Comparison of ENCODE assay signal across 34 cellular contexts in the genomic region with DNA sequence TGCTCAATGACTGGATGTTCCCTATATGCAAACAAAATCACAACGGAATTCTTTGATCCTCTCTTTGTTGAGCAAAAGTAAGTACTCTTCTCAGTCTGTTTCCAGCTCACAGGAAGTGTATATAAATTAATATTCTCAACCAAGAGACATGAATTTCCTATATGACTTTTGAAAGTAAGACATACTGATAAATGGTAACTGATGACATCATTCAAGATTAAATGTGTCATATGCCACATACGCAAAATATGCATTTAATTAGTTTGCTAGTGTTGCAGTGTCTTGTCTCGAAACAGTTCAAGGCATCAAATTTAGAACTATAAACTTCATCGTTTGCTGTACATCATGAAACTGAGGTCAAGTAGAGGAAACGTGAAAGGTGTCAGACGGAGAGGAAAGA. TPM values are rescaled to one million over a fixed set of nuclear protein-coding genes. Genes with fewer than 3 reads are reported as not detected.
"Had no signal": no experiment of that assay in that cellular context is flagged by ENCODE, and none has a peak within 500 bp of the region (broad histone marks: within the 10 kb centered on the region; RNA-seq: fewer than 3 reads in every experiment).

No MANE protein-coding gene starts in this region.

- ATAC-seq: activated CD4-positive, alpha-beta T cell treated with anti-CD3 and anti-CD28 coated beads for 36 hours; activated CD4-positive, CD25-positive, alpha-beta regulatory T cell treated with anti-CD3 and anti-CD28 coated beads, Interleukin-2, amount 50 U/mL, for 24 hours; activated CD8-positive, alpha-beta memory T cell treated with anti-CD3 and anti-CD28 coated beads, Interleukin-2, amount 10 ng/mL, durations not matched to agents 7 days and 5 days; activated CD8-positive, alpha-beta T cell treated with anti-CD3 and anti-CD28 coated beads, Interleukin-2, amount 10 ng/mL, durations not matched to agents 7 days and 5 days; activated naive CD8-positive, alpha-beta T cell treated with anti-CD3 and anti-CD28 coated beads, Interleukin-2, amount 50 U/mL, for 24 hours; WTC11 had no signal

- H3K27me3 ChIP-seq: ascending aorta, cardiac muscle cell had no signal

- H3K36me3 ChIP-seq: ascending aorta, cardiac muscle cell, WERI-Rb-1 had no signal

- DNase-seq: activated CD4-positive, alpha-beta memory T cell treated with anti-CD3 and anti-CD28 coated beads, Interleukin-2, amount 10 ng/mL, durations not matched to agents 7 days and 5 days; activated CD4-positive, alpha-beta T cell treated with anti-CD3 and anti-CD28 coated beads for 1 hour; activated CD4-positive, alpha-beta T cell treated with anti-CD3 and anti-CD28 coated beads for 36 hours; activated CD4-positive, alpha-beta T cell treated with anti-CD3 and anti-CD28 coated beads for 48 hours; activated CD4-positive, alpha-beta T cell treated with anti-CD3 and anti-CD28 coated beads, Interleukin-2, amount 10 ng/mL, durations not matched to agents 7 days and 5 days; activated CD4-positive, alpha-beta T cell treated with anti-CD3 and anti-CD28 coated beads, Interleukin-2, amount 50 U/mL, for 48 hours; activated CD4-positive, CD25-positive, alpha-beta regulatory T cell; activated CD8-positive, alpha-beta memory T cell treated with anti-CD3 and anti-CD28 coated beads for 24 hours; activated CD8-positive, alpha-beta memory T cell treated with anti-CD3 and anti-CD28 coated beads, Interleukin-2, amount 10 ng/mL, durations not matched to agents 7 days and 5 days; activated CD8-positive, alpha-beta memory T cell treated with anti-CD3 and anti-CD28 coated beads, Interleukin-2, amount 50 U/mL, for 48 hours; activated CD8-positive, alpha-beta T cell treated with anti-CD3 and anti-CD28 coated beads, Interleukin-2, amount 10 ng/mL, durations not matched to agents 7 days and 5 days; activated effector memory CD4-positive, alpha-beta T cell treated with Interleukin-2 at 50 U/mL for 16 hours; activated gamma-delta T cell; activated naive CD4-positive, alpha-beta T cell treated with anti-CD3 and anti-CD28 coated beads, Interleukin-2, amount 10 ng/mL, durations not matched to agents 7 days and 5 days; activated naive CD4-positive, alpha-beta T cell treated with Interleukin-2 at 50 U/mL for 16 hours; activated naive CD8-positive, alpha-beta T cell treated with anti-CD3 and anti-CD28 coated beads, Interleukin-2, amount 10 ng/mL, durations not matched to agents 7 days and 5 days; activated naive CD8-positive, alpha-beta T cell treated with anti-CD3 and anti-CD28 coated beads, Interleukin-2, amount 50 U/mL, for 24 hours; activated T-cell treated with anti-CD3 and anti-CD28 coated beads, Interleukin-2, amount 50 U/mL, for 24 hours; activated T-cell treated with anti-CD3 and anti-CD28 coated beads, Interleukin-2, amount 50 U/mL, for 48 hours; amygdala; anterior cingulate cortex; caudate nucleus; cerebellar nuclear complex; T-helper 2 cell; T-helper 9 cell; WERI-Rb-1 had no signal

- FAIRE-seq: bronchial epithelial cell, TTC549 had no signal

- H3K4me3 ChIP-seq: ascending aorta, cardiac muscle cell had no signal

- H3K4me1 ChIP-seq: ascending aorta had no signal

- H3K27ac ChIP-seq: ascending aorta, cardiac muscle cell, WERI-Rb-1 had no signal

RNA-seq across cellular contexts. Expression of gene CLDN10, which starts 7.9 kb away (rescaled TPM):
- total RNA-seq: activated CD4-positive, alpha-beta memory T cell treated with anti-CD3 and anti-CD28 coated beads, Interleukin-2, amount 10 ng/mL, durations not matched to agents 7 days and 5 days; activated CD4-positive, alpha-beta T cell treated with anti-CD3 and anti-CD28 coated beads for 36 hours; activated CD4-positive, alpha-beta T cell treated with anti-CD3 and anti-CD28 coated beads, Interleukin-2, amount 10 ng/mL, durations not matched to agents 7 days and 5 days; activated CD8-positive, alpha-beta memory T cell treated with anti-CD3 and anti-CD28 coated beads, Interleukin-2, amount 10 ng/mL, durations not matched to agents 7 days and 5 days; activated CD8-positive, alpha-beta T cell treated with anti-CD3 and anti-CD28 coated beads, Interleukin-2, amount 10 ng/mL, durations not matched to agents 7 days and 5 days; activated naive CD8-positive, alpha-beta T cell treated with anti-CD3 and anti-CD28 coated beads, Interleukin-2, amount 10 ng/mL, durations not matched to agents 7 days and 5 days; activated T-helper 2 cell treated with anti-CD3 and anti-CD28 coated beads, Interferon-gamma antibody, Interleukin-2, Interleukin-4, amounts not matched to agents 10 μg/mL and 5 μg/mL and 100 μg/mL, durations not matched to agents 14 hours and 24 hours and 36 hours; bronchial epithelial cell; chondrocyte had no signal
